ENCODE assay signal across 8 cellular contexts in genomic region chr9:130043654-130044623, GRCh38. TPM values are rescaled to one million over a fixed set of nuclear protein-coding genes. Genes with fewer than 3 reads are reported as not detected.
DNase-seq lines count a peak whose midpoint lies in the region; ATAC-seq and TF ChIP-seq lines count a peak whose summit lies in the region.

No MANE protein-coding gene starts in this region.

- DNase-seq in NCI-H748 (lab: John Stamatoyannopoulos, UW; ENCODE audit: unreplicated experiment) (peak; percentile 55), NCI-H748 treated with DMSO at 0.1 percent for 48 hours (lab: John Stamatoyannopoulos, UW) (no peak), activated B cell treated with CpG ODN at 0.5 μM for 24 hours (no peak), glutamatergic neuron (peak; percentile 46), NCI-H1930 (lab: John Stamatoyannopoulos, UW) (no peak), NCI-H524 treated with DMSO at 0.1 percent for 48 hours (lab: John Stamatoyannopoulos, UW) (no peak)

- peak overlapping the region; percentile 73 for H3K4me3 ChIP-seq in parathyroid adenoma (ENCODE audit: low read depth, low read length)

- H3K27ac Mint-ChIP-seq in activated B cell treated with CpG ODN at 0.5 μM for 24 hours, result peak overlapping the region; percentile 87
- H3K27ac Mint-ChIP-seq in glutamatergic neuron (ENCODE audit: unreplicated experiment), result peak overlapping the region; percentile 92

- H2AFZ ChIP-seq in parathyroid adenoma, result peak overlapping the region; percentile 79

- H3K4me2 ChIP-seq in parathyroid adenoma (ENCODE audit: low read length), result peak overlapping the region; percentile 86

- peak overlapping the region; percentile 6 for H3K9ac ChIP-seq in parathyroid adenoma

- peaks cover 46% of the 10 kb centered on the region for H3K4me1 Mint-ChIP-seq in activated B cell treated with CpG ODN at 0.5 μM for 24 hours
- H3K4me1 Mint-ChIP-seq in glutamatergic neuron (ENCODE audit: low read depth, unreplicated experiment), result peaks cover 14% of the 10 kb centered on the region

- H3K36me3 ChIP-seq in parathyroid adenoma (ENCODE audit: control insufficient read depth, insufficient read depth, low read length), result no peaks in the 10 kb centered on the region

- no peaks in the 10 kb centered on the region for H3K4me1 ChIP-seq in parathyroid adenoma

- H3K9me3 ChIP-seq in parathyroid adenoma (ENCODE audit: control insufficient read depth, low read length), result no peaks in the 10 kb centered on the region

- H3K27ac ChIP-seq in parathyroid adenoma, result peak overlapping the region; percentile 66

- H3K79me2 ChIP-seq in parathyroid adenoma, result peaks cover 8% of the 10 kb centered on the region

- TF ChIP-seq CTCF in activated B cell treated with CpG ODN at 0.5 μM for 24 hours (IDR thresholded peaks at IDR 0.05), result no peak
- TF ChIP-seq CTCF in glutamatergic neuron (IDR thresholded peaks at IDR 0.05; ENCODE audit: partially characterized antibody, unreplicated experiment), result no peak
- TF ChIP-seq CTCF in parathyroid adenoma (IDR thresholded peaks at IDR 0.05), result peak; percentile 11

- no peak for ATAC-seq in activated B cell treated with CpG ODN at 0.5 μM for 24 hours (ENCODE audit: low read depth)
- no peak for ATAC-seq in GM21786 (IDR thresholded peaks at IDR 0.05; ENCODE audit: unreplicated experiment)

- H3K27me3 ChIP-seq in parathyroid adenoma (ENCODE audit: control insufficient read depth, insufficient read depth, low read length), result no peaks in the 10 kb centered on the region

- H3K36me3 Mint-ChIP-seq in activated B cell treated with CpG ODN at 0.5 μM for 24 hours (ENCODE audit: low read depth), result peaks cover 26% of the 10 kb centered on the region
- H3K36me3 Mint-ChIP-seq in glutamatergic neuron (ENCODE audit: unreplicated experiment), result peaks cover 4% of the 10 kb centered on the region

- POLR2A ChIA-PET in activated B cell treated with CpG ODN at 0.5 μM for 24 hours (lab: Charles Lee), result interaction anchor here (0.6 to 26.4 kb wide), 21 partner anchors 7 to 220 kb away, joined by 3 to 1209 read pairs (median 6); partner anchors contain the start of genes GPR107 and TOR1A

- CTCF ChIA-PET in activated B cell treated with CpG ODN at 0.5 μM for 24 hours (lab: Charles Lee), result interaction anchor here (0.6 kb wide), 1 partner anchor 34 kb away, joined by 3 read pairs; no protein-coding TSS in a partner anchor

- no peaks in the 10 kb centered on the region for H3K27me3 Mint-ChIP-seq in activated B cell treated with CpG ODN at 0.5 μM for 24 hours
- peaks cover 16% of the 10 kb centered on the region for H3K27me3 Mint-ChIP-seq in glutamatergic neuron (ENCODE audit: unreplicated experiment)

- H3K9me3 Mint-ChIP-seq in activated B cell treated with CpG ODN at 0.5 μM for 24 hours (no peaks in the 10 kb centered on the region), glutamatergic neuron (ENCODE audit: unreplicated experiment) (peaks cover 15% of the 10 kb centered on the region)

- peak overlapping the region; percentile 93 for H3K4me3 Mint-ChIP-seq in activated B cell treated with CpG ODN at 0.5 μM for 24 hours
- peak overlapping the region; percentile 91 for H3K4me3 Mint-ChIP-seq in glutamatergic neuron (ENCODE audit: unreplicated experiment)

- intact Hi-C loops in activated B cell treated with CpG ODN at 0.5 μM for 24 hours (cut with micrococcal nuclease), result loop anchor here (1.0 to 5.0 kb wide), 3 partner anchors 10 to 207 kb away; partner anchors contain the start of genes C9orf78 and USP20

RNA-seq across cellular contexts. Expression of gene FNBP1, which starts 0.9 kb away (rescaled TPM):
- 454 and 501 TPM in 2 replicates for total RNA-seq in activated B cell treated with CpG ODN at 0.5 μM for 24 hours
- 80.4 TPM for total RNA-seq in glutamatergic neuron (ENCODE audit: unreplicated experiment)

RNA-seq across cellular contexts. Expression of gene GPR107, which starts 9.8 kb away (rescaled TPM):
- total RNA-seq in activated B cell treated with CpG ODN at 0.5 μM for 24 hours (17.7 and 19.6 TPM in 2 replicates), glutamatergic neuron (ENCODE audit: unreplicated experiment) (48.2 TPM)

Comparison
In these comparisons a context has a peak if more than half of its experiments do, and no peak if none do; other contexts are left out.
1. DNase-seq: peak in NCI-H748 (single experiment) and glutamatergic neuron (single experiment); none in NCI-H748 treated with DMSO at 0.1 percent for 48 hours (single experiment), activated B cell treated with CpG ODN at 0.5 μM for 24 hours (single experiment), NCI-H1930 (0 of 2) and NCI-H524 treated with DMSO at 0.1 percent for 48 hours (single experiment).